16 cellular contexts compared by ENCODE assay signal in the genomic region with DNA sequence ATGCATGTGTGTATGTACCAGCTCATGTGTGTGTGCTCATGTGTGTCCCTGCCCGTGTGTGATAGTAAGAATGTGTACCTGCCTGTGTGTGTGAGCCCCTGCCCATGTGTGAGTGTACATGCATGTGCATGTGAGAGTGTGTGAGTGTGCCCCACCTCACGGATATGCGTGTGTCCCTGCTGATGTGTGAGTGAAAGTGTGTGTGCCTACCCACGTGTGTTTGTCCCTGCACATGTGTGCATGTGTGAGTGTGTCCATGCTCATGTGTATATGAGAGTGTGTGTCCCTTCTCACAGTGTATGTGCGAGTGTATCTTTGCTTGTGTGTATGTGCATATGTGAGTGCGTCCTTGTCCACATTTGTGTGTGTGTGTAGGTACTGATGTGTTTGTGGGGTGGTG.
DNase-seq lines count a peak whose midpoint lies in the region; ATAC-seq, FAIRE-seq and TF ChIP-seq lines count a peak whose summit lies in the region.
"Had no signal": no experiment of that assay in that cellular context is flagged by ENCODE, and none has a peak within 500 bp of the region (broad histone marks: within the 10 kb centered on the region; RNA-seq: fewer than 3 reads in every experiment).

No MANE protein-coding gene starts in this region.

- no peak overlapping the region for H3K23ac ChIP-seq in H1 (ENCODE audit: insufficient read length)
- no peak overlapping the region for H3K23ac ChIP-seq in neuronal stem cell (ENCODE audit: low read depth, low read length, poor library complexity)

- TF ChIP-seq EP300 in HepG2 (IDR thresholded peaks at IDR 0.05; ENCODE audit: low read depth in 2 of 2, low read length in 2 of 2) (no peak), HepG2 (CRISPR knock-in tag; IDR thresholded peaks at IDR 0.05; ENCODE audit: borderline replicate concordance) (no peak), H1 (IDR thresholded peaks at IDR 0.05; ENCODE audit: borderline replicate concordance in 1 of 2, low read depth in 2 of 2, low read length in 2 of 2) (no peak)

- H3K79me2 ChIP-seq in HepG2 (ENCODE audit: insufficient read depth, low read length) (no peaks in the 10 kb centered on the region), H1 (ENCODE audit: control insufficient read depth in 1 of 2, insufficient read depth in 2 of 2, low read length in 2 of 2) (no peaks in the 10 kb centered on the region)

- no peak for TF ChIP-seq RAD21 in HepG2 (CRISPR knock-in tag; IDR thresholded peaks at IDR 0.05)
- TF ChIP-seq RAD21 in H1 (IDR thresholded peaks at IDR 0.05 in 1 of 2, conservative IDR thresholded peaks at IDR 0.05 in 1 of 2; ENCODE audit: low read depth in 2 of 2, low read length in 2 of 2), result no peak

- TF ChIP-seq CTCF in HepG2 (CRISPR knock-in tag; IDR thresholded peaks at IDR 0.05), result no peak
- TF ChIP-seq CTCF in right lobe of liver (IDR thresholded peaks at IDR 0.05), result no peak
- no peak for TF ChIP-seq CTCF in H1 (IDR thresholded peaks at IDR 0.05; ENCODE audit: control extremely low read depth in 1 of 3, insufficient read depth in 1 of 3, low read depth in 1 of 3, low read length in 3 of 3)

- H4K5ac ChIP-seq in H1 (ENCODE audit: insufficient read length, low read depth, low read length), result no peak overlapping the region

- H3K4me3 ChIP-seq in HepG2 (replicated peaks in 1 of 3; ENCODE audit: insufficient read depth in 1 of 3, low read depth in 2 of 3, low read length in 3 of 3) (no peak overlapping the region), right lobe of liver (no peak overlapping the region), H1 (ENCODE audit: extremely low read depth in 1 of 4, insufficient read depth in 2 of 4, low read depth in 3 of 4, low read length in 4 of 4) (no peak overlapping the region), neuronal stem cell (ENCODE audit: low read length in 2 of 2) (peak overlapping the region in 1 of 2 donors; percentile 56)
- H3K4me3 ChIP-seq: A549, GM12878 had no signal

- H2BK15ac ChIP-seq in H1 (ENCODE audit: low read length) (no peak overlapping the region), neuronal stem cell (ENCODE audit: low read length) (no peak overlapping the region)

- BruUV-seq in HepG2 (replicated peaks; lab: Mats Ljungman, UMichigan), result no TSS peak

- peaks cover 7 to 51% of the 10 kb centered on the region in 2 experiments; a peak in 3 of 5 replicates for H3K27me3 ChIP-seq in HepG2 (ENCODE audit: control insufficient read depth in 1 of 2, insufficient read depth in 2 of 2, low read length in 2 of 2)
- no peaks in the 10 kb centered on the region for H3K27me3 ChIP-seq in right lobe of liver
- H3K27me3 ChIP-seq in H1 (replicated peaks in 1 of 4; ENCODE audit: control insufficient read depth in 3 of 4, extremely low read depth in 1 of 4, insufficient read depth in 3 of 4, low read length in 3 of 4), result no peaks in the 10 kb centered on the region
- peaks cover 0 to 6% (median 0%) of the 10 kb centered on the region in 3 experiments for H3K27me3 ChIP-seq in neuronal stem cell (ENCODE audit: control insufficient read depth in 3 of 3, insufficient read depth in 3 of 3, low read depth in 1 of 3, low read length in 3 of 3)

- CTCF ChIA-PET in HepG2 (lab: Yijun Ruan, JAX; ENCODE audit: low intra/inter-chr PET ratio, low total read pairs) (no interaction called here), H1 (lab: Charles Lee; ENCODE audit: partially characterized antibody) (no interaction called here)

- H3K79me1 ChIP-seq in H1 (ENCODE audit: low read depth, low read length) (no peaks in the 10 kb centered on the region), neuronal stem cell (ENCODE audit: low read depth, low read length) (no peaks in the 10 kb centered on the region)

- no peak overlapping the region for H3K4ac ChIP-seq in H1 (replicated peaks; ENCODE audit: insufficient read length, low read depth, low read length)
- no peak overlapping the region for H3K4ac ChIP-seq in neuronal stem cell (ENCODE audit: low read length)

- no peak overlapping the region for H3K18ac ChIP-seq in H1 (ENCODE audit: extremely low read depth, low read length)
- no peak overlapping the region for H3K18ac ChIP-seq in neuronal stem cell (ENCODE audit: low read length)

- H3K14ac ChIP-seq in H1 (ENCODE audit: insufficient read length), result no peak overlapping the region
- peak overlapping the region; percentile 11 for H3K14ac ChIP-seq in neuronal stem cell (ENCODE audit: low read length)

- H2BK120ac ChIP-seq in H1 (replicated peaks; ENCODE audit: low read depth, low read length) (no peak overlapping the region), neuronal stem cell (ENCODE audit: low read depth, low read length) (no peak overlapping the region)

- intact Hi-C loops in HepG2 (cut with micrococcal nuclease; ENCODE audit: unreplicated experiment) (no loop called here), right lobe of liver (cut with DNase I) (no loop called here)

- in situ Hi-C loops in HepG2 (cut with HindIII; ENCODE audit: extremely low pct_ligation_motif_present, low pct_unique_long_range_greater_than_20kb), result no loop called here

- H4K8ac ChIP-seq in H1 (ENCODE audit: extremely low read depth, insufficient read depth, low read length) (no peak overlapping the region), neuronal stem cell (ENCODE audit: low read depth, low read length) (no peak overlapping the region)

- H2BK20ac ChIP-seq in H1 (ENCODE audit: low read length), result no peak overlapping the region

- DNase-seq in HepG2 (ENCODE audit: low spot score), result no peak
- DNase-seq in right lobe of liver, result no peak
- DNase-seq in H1 (ENCODE audit: low read depth in 1 of 2, low spot score in 2 of 2), result no peak
- no peak for DNase-seq in neuronal stem cell (ENCODE audit: low spot score)
- no peak for DNase-seq in frontal cortex (ENCODE audit: low spot score in 2 of 2)
- DNase-seq: AML-193; Calu3; CD8-positive, alpha-beta T cell; DMS79 treated with DMSO at 0.1 percent for 48 hours; HCEC 1CT; KG1 had no signal

- ATAC-seq in HepG2 (no peak), right lobe of liver (no peak), GM21717 (IDR thresholded peaks at IDR 0.05; ENCODE audit: unreplicated experiment) (no peak), HG03196 (IDR thresholded peaks at IDR 0.05; ENCODE audit: unreplicated experiment) (no peak)
- ATAC-seq: A549; CD8-positive, alpha-beta T cell; GM12878 had no signal

- H2BK12ac ChIP-seq in H1 (ENCODE audit: low read depth, low read length), result peak overlapping the region; percentile 40; the same call in 1 of the 2 replicates
- peak overlapping the region; percentile 12 for H2BK12ac ChIP-seq in neuronal stem cell (ENCODE audit: low read length)

- H2BK5ac ChIP-seq in H1 (ENCODE audit: low read depth, low read length) (peak overlapping the region; percentile 60), neuronal stem cell (ENCODE audit: low read length) (no peak overlapping the region)

- H2AK5ac ChIP-seq in H1 (ENCODE audit: low read depth, low read length) (peak overlapping the region; percentile 89), neuronal stem cell (ENCODE audit: low read depth, low read length) (no peak overlapping the region)

- H2AFZ ChIP-seq in HepG2 (ENCODE audit: low read length), result no peak overlapping the region
- no peak overlapping the region for H2AFZ ChIP-seq in H1 (ENCODE audit: low read length)
- H2AFZ ChIP-seq in neuronal stem cell (ENCODE audit: low read length), result no peak overlapping the region

- no peak overlapping the region for H3K27ac ChIP-seq in HepG2 (ENCODE audit: extremely low read length, insufficient read depth, low read length)
- H3K27ac ChIP-seq in right lobe of liver, result no peak overlapping the region
- no peak overlapping the region for H3K27ac ChIP-seq in H1 (ENCODE audit: low read depth, low read length)
- H3K27ac ChIP-seq in neuronal stem cell (replicated peaks; ENCODE audit: low read length), result no peak overlapping the region
- H3K27ac ChIP-seq: 22Rv1, A549 had no signal

- H4K20me1 ChIP-seq in HepG2 (ENCODE audit: insufficient read depth, low read length) (no peaks in the 10 kb centered on the region), H1 (replicated peaks in 1 of 2; ENCODE audit: control insufficient read depth in 1 of 2, insufficient read depth in 2 of 2, low read length in 2 of 2) (peaks cover 3 to 4% of the 10 kb centered on the region in 2 experiments)

- peaks cover 3% of the 10 kb centered on the region; the same call in 1 of the 2 replicates for H3K23me2 ChIP-seq in H1 (ENCODE audit: low read depth, low read length)

- H4K91ac ChIP-seq in H1 (replicated peaks; ENCODE audit: insufficient read length, low read length) (peak overlapping the region; percentile 0), neuronal stem cell (ENCODE audit: low read depth, low read length, poor library complexity) (peak overlapping the region; percentile 6)

- TF ChIP-seq POLR2A in HepG2 (IDR thresholded peaks at IDR 0.05; ENCODE audit: insufficient read depth in 1 of 2, low read depth in 2 of 2, low read length in 2 of 2) (no peak), right lobe of liver (IDR thresholded peaks at IDR 0.05) (no peak), H1 (IDR thresholded peaks at IDR 0.05; ENCODE audit: control extremely low read depth in 1 of 2, low read depth in 2 of 2, low read length in 2 of 2) (no peak)

- H3K9me3 ChIP-seq in HepG2 (ENCODE audit: low read length) (no peaks in the 10 kb centered on the region), right lobe of liver (no peaks in the 10 kb centered on the region), H1 (ENCODE audit: insufficient read depth in 2 of 2, low read depth in 1 of 2, low read length in 1 of 2) (no peaks in the 10 kb centered on the region), neuronal stem cell (replicated peaks in 1 of 2; ENCODE audit: control insufficient read depth in 2 of 2, insufficient read depth in 1 of 2, low read depth in 1 of 2, low read length in 2 of 2) (peaks cover 0 to 3% of the 10 kb centered on the region in 2 donors)
- H3K9me3 ChIP-seq: A549 had no signal

- no peak overlapping the region for H3K56ac ChIP-seq in H1 (replicated peaks; ENCODE audit: insufficient read length, low read depth, low read length)

- H3K4me1 ChIP-seq in HepG2 (ENCODE audit: insufficient read depth, low read length), result no peaks in the 10 kb centered on the region
- peaks cover 0 to 20% (median 7%) of the 10 kb centered on the region in 4 donors for H3K4me1 ChIP-seq in right lobe of liver
- H3K4me1 ChIP-seq in H1 (replicated peaks in 1 of 4; ENCODE audit: control insufficient read depth in 3 of 4, insufficient read depth in 4 of 4, low read length in 3 of 4), result peaks cover 0 to 2% (median 0%) of the 10 kb centered on the region in 4 experiments; a peak in 1 of 7 replicates
- H3K4me1 ChIP-seq in neuronal stem cell (ENCODE audit: control insufficient read depth in 2 of 2, insufficient read depth in 1 of 2, low read depth in 1 of 2, low read length in 2 of 2), result no peaks in the 10 kb centered on the region
- H3K4me1 ChIP-seq: A549 had no signal

- H3K9ac ChIP-seq in HepG2 (ENCODE audit: insufficient read depth, low read depth, low read length), result no peak overlapping the region
- H3K9ac ChIP-seq in H1 (replicated peaks in 1 of 4; ENCODE audit: extremely low read depth in 1 of 4, low read depth in 3 of 4, low read length in 3 of 4), result no peak overlapping the region
- peak overlapping the region; percentile 79 for H3K9ac ChIP-seq in neuronal stem cell (ENCODE audit: low read depth, low read length, poor library complexity)

- WGBS in HepG2 (ENCODE audit: low lambda C conversion rate), result 14% methylated on average over 6 of the region's 6 CpGs
- 80% methylated on average over 5 of the region's 6 CpGs for WGBS in right lobe of liver (ENCODE audit: insufficient coverage, low coverage, low lambda C conversion rate, missing lambda C conversion rate)
- WGBS in H1 (ENCODE audit: extremely low coverage in 1 of 2, insufficient coverage in 1 of 2, insufficient read length in 1 of 2, insufficient replicate concordance in 2 of 2, low coverage in 1 of 2, low lambda C conversion rate in 2 of 2, missing lambda C conversion rate in 1 of 2), 2 experiments, result 86% methylated on average over 6 of the region's 6 CpGs; no CpG with 5 or more reads in 1 of the 2 experiments
- WGBS in neuronal stem cell (ENCODE audit: extremely low coverage in 2 of 2, insufficient read length in 2 of 2, insufficient replicate concordance in 1 of 2), 2 donors, result no CpG with 5 or more reads among the region's 6 CpGs

- POLR2A ChIA-PET in HepG2 (lab: Yijun Ruan, JAX) (no interaction called here), H1 (lab: Charles Lee; ENCODE audit: partially characterized antibody) (no interaction called here)

- H3K36me3 ChIP-seq in HepG2 (replicated peaks in 1 of 2; ENCODE audit: control insufficient read depth in 1 of 2, insufficient read depth in 2 of 2, low read length in 2 of 2) (no peaks in the 10 kb centered on the region), right lobe of liver (no peaks in the 10 kb centered on the region), H1 (ENCODE audit: control insufficient read depth in 2 of 4, insufficient read depth in 4 of 4, low read length in 3 of 4) (no peaks in the 10 kb centered on the region), neuronal stem cell (replicated peaks in 1 of 2; ENCODE audit: control insufficient read depth in 2 of 2, insufficient read depth in 2 of 2, low read length in 2 of 2) (no peaks in the 10 kb centered on the region)

- FAIRE-seq in HepG2 (lab: Jason Lieb, UNC) (no peak), H1 (lab: Jason Lieb, UNC) (no peak), frontal cortex (lab: Jason Lieb, UNC) (no peak)
- FAIRE-seq: A549, GM12878 had no signal

- H3K4me2 ChIP-seq in HepG2 (ENCODE audit: low read depth, low read length) (no peak overlapping the region), H1 (ENCODE audit: insufficient read depth in 1 of 2, low read depth in 2 of 2, low read length in 2 of 2) (no peak overlapping the region), neuronal stem cell (ENCODE audit: insufficient read depth, low read length, poor library complexity, severe bottlenecking) (no peak overlapping the region)
- H3K4me2 ChIP-seq: A549 had no signal
